8 cellular contexts compared by ENCODE assay signal in genomic region chr19:12956446-12957388, GRCh38. TPM values are rescaled to one million over a fixed set of nuclear protein-coding genes. Genes with fewer than 3 reads are reported as not detected.
DNase-seq lines count a peak whose midpoint lies in the region; FAIRE-seq and TF ChIP-seq lines count a peak whose summit lies in the region.

Gene GADD45GIP1 (minus strand): TSS chr19:12957223. CDS start chr19:12957212, 11 bp downstream.

- H3K4me1 ChIP-seq in neuron (ENCODE audit: insufficient read depth, low read length), result peaks cover 9% of the 10 kb centered on the region

- no peaks in the 10 kb centered on the region for H3K9me3 ChIP-seq in neuron (ENCODE audit: low read length)

- in situ Hi-C loops in SK-MEL-5 (cut with HindIII; ENCODE audit: low pct_unique_long_range_greater_than_20kb, low sequenced_read_pairs), result no loop called here

- peak; percentile 11; the same call in 1 of the 2 replicates for TF ChIP-seq EP300 in Ishikawa (IDR thresholded peaks at IDR 0.05; ENCODE audit: borderline replicate concordance)

- POLR2A ChIA-PET in BJ (lab: Charles Lee), result no interaction called here

- no peak for DNase-seq in BJ (ENCODE audit: low read depth)
- peak; percentile 72 for DNase-seq in GM19239 (ENCODE audit: insufficient read length, low spot score)
- DNase-seq in SK-MEL-5 (ENCODE audit: low read depth, low spot score), result peak; percentile 79
- peak; percentile 53 to 78 (median 60) for DNase-seq in activated naive CD4-positive, alpha-beta T cell (lab: John Stamatoyannopoulos, UW)
- peak; percentile 77 for DNase-seq in foreskin melanocyte

- FAIRE-seq in GM19239 (lab: Jason Lieb, UNC), result peak; percentile 80

- no peaks in the 10 kb centered on the region for H3K27me3 ChIP-seq in BJ (ENCODE audit: control insufficient read depth, insufficient read depth, low read length)
- no peaks in the 10 kb centered on the region for H3K27me3 ChIP-seq in neuron (ENCODE audit: insufficient read depth, low read length)

- no peak for TF ChIP-seq RAD21 in Ishikawa (IDR thresholded peaks at IDR 0.05; ENCODE audit: low read depth)

- CTCF ChIA-PET in BJ (lab: Yijun Ruan, JAX), result interaction anchor here (1.0 to 5.6 kb wide), 2 partner anchors 8 to 75 kb away, joined by 3 to 76 read pairs; no protein-coding TSS in a partner anchor

- H3K4me3 ChIP-seq in BJ (ENCODE audit: low read depth, low read length) (peak within 1 kb of the TSS; percentile 91), neuron (ENCODE audit: low read length) (peak within 1 kb of the TSS; percentile 62)

- TF ChIP-seq CTCF in BJ (IDR thresholded peaks at IDR 0.05; ENCODE audit: insufficient read depth, low read depth, low read length), result no peak
- no peak for TF ChIP-seq CTCF in subcutaneous adipose tissue (IDR thresholded peaks at IDR 0.05; ENCODE audit: low read depth)

- H3K36me3 ChIP-seq in BJ (ENCODE audit: control insufficient read depth, insufficient read depth, low read length), result peaks cover 22% of the 10 kb centered on the region
- peaks cover 33% of the 10 kb centered on the region for H3K36me3 ChIP-seq in neuron (ENCODE audit: insufficient read depth, low read length)

- peak within 1 kb of the TSS; percentile 17 for H2AFZ ChIP-seq in neuron (ENCODE audit: low read depth, low read length)

TF ChIP-seq in Ishikawa, 13 proteins besides CTCF, POLR2A, EP300 and RAD21:
- no peak for TF ChIP-seq ZBTB7A (IDR thresholded peaks at IDR 0.05; ENCODE audit: low read depth)
- TF ChIP-seq EGR1 (IDR thresholded peaks at IDR 0.05), result 0 out of 2 replicates have a peak, but pooled peaks have one; percentile 23
- TF ChIP-seq FOXM1 (IDR thresholded peaks at IDR 0.05; ENCODE audit: borderline replicate concordance, low read depth), result no peak
- TF ChIP-seq TEAD4 (IDR thresholded peaks at IDR 0.05), result no peak
- peak; percentile 56; the same call in 1 of the 2 replicates for TF ChIP-seq TCF12 (IDR thresholded peaks at IDR 0.05; ENCODE audit: low read depth)
- peak; percentile 97 for TF ChIP-seq TAF1 (IDR thresholded peaks at IDR 0.05; ENCODE audit: low read depth)
- peak; percentile 96 for TF ChIP-seq YY1 (IDR thresholded peaks at IDR 0.05; ENCODE audit: low read depth)
- no peak for TF ChIP-seq REST (IDR thresholded peaks at IDR 0.05; ENCODE audit: low read depth)
- TF ChIP-seq, protein P1, sequence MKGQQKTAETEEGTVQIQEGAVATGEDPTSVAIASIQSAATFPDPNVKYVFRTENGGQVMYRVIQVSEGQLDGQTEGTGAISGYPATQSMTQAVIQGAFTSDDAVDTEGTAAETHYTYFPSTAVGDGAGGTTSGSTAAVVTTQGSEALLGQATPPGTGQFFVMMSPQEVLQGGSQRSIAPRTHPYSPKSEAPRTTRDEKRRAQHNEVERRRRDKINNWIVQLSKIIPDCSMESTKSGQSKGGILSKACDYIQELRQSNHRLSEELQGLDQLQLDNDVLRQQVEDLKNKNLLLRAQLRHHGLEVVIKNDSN (IDR thresholded peaks at IDR 0.05), result no peak
- TF ChIP-seq MAX (IDR thresholded peaks at IDR 0.05), result peak; percentile 84

RNA-seq across cellular contexts. Expression of gene GADD45GIP1, which starts in this region (rescaled TPM):
- 45.0 and 45.5 TPM in 2 replicates for polyA plus RNA-seq in BJ (2011; rRNA removed)
- polyA minus RNA-seq in BJ (2011; rRNA and poly(A)+ RNA removed), result 4.6 and 6.2 TPM in 2 replicates
- total RNA-seq in SK-MEL-5 (2014; rRNA removed; shearing (Covaris generic)), result 39.6 and 45.7 TPM in 2 replicates
- polyA plus RNA-seq in SK-MEL-5 (2015; cell fraction: cytosol; rRNA removed), result 39.6 and 51.8 TPM in 2 replicates
- polyA plus RNA-seq in SK-MEL-5 (2015; cell fraction: nucleus; rRNA removed), result 3.5 and 7.5 TPM in 2 replicates
- 10 to 100 TPM; 25.3 to 48.8 (median 31.7) TPM for total RNA-seq in subcutaneous adipose tissue
